Comparison of ENCODE assay signal across 26 cellular contexts in genomic region chr1:64340361-64340760, GRCh38.
"Had no signal": no experiment of that assay in that cellular context is flagged by ENCODE, and none has a peak within 500 bp of the region (broad histone marks: within the 10 kb centered on the region; RNA-seq: fewer than 3 reads in every experiment).

No MANE protein-coding gene starts in this region.

- H3K4me3 ChIP-seq: colonic mucosa, esophagus squamous epithelium, gastrocnemius medialis, heart right ventricle, left lung, lower lobe of right lung, mucosa of descending colon had no signal

- DNase-seq: colonic mucosa; cortex of kidney; effector CD8-positive, alpha-beta T cell; effector memory CD8-positive, alpha-beta T cell; endodermal cell; erythroblast; esophagus squamous epithelium; foreskin fibroblast; foreskin melanocyte; gastrocnemius medialis; glutamatergic neuron; head of caudate nucleus; heart right ventricle; hippocampal formation; left cardiac atrium; left lung; left ventricle myocardium superior; lower lobe of right lung; mesenchymal stem cell; mucosa of descending colon; naive B cell had no signal

- H3K27me3 ChIP-seq: colonic mucosa, esophagus squamous epithelium, gastrocnemius medialis, heart right ventricle, left lung had no signal

- H3K9me3 ChIP-seq: colonic mucosa, esophagus squamous epithelium, gastrocnemius medialis, heart right ventricle, left lung, lower lobe of right lung, mucosa of descending colon had no signal

- H3K36me3 ChIP-seq: colonic mucosa, esophagus squamous epithelium, gastrocnemius medialis, heart right ventricle, left lung, lower lobe of right lung had no signal

- H3K27ac ChIP-seq: colonic mucosa, epithelial cell of prostate, esophagus squamous epithelium, gastrocnemius medialis, heart right ventricle, left lung, lower lobe of right lung had no signal

- ATAC-seq: effector memory CD8-positive, alpha-beta T cell; esophagus mucosa; gastrocnemius medialis; heart right ventricle; left cardiac atrium; left lung; left ventricle myocardium superior; lower lobe of right lung; mucosa of descending colon had no signal

- FAIRE-seq: endometrium, islet of Langerhans, keratinocyte had no signal

- H3K4me1 ChIP-seq: colonic mucosa, gastrocnemius medialis, left lung, lower lobe of right lung had no signal
